Comparison of ENCODE assay signal across 8 cellular contexts in the genomic region with DNA sequence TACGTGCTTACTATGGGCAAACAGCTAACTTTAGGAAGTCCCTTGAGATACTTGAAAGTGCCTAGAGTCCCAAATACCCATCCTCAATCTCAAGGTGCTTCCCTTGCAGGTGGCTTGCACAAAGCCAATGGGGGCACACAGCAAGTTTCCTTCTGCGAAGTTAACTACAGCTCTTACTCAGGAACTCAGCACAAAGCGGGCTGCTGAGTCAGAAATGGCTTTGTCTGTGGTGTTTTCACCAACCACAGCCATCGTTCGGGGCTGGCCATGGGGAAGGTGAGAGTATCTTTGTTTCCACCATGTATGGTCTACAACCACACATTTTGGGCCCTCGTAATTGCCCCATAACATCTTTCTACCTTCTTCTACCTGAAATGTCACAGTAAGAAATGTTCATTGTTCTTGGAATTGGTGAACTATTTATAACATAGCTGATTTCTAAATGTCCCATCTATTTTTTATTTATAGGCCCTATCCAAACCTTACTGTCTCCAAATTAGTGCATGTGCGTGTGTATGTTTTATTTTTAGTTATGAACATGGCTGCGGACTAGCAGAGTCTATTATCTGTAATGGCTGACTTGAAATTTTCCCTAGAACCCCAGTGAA. TPM values are rescaled to one million over a fixed set of nuclear protein-coding genes. Genes with fewer than 3 reads are reported as not detected.
DNase-seq lines count a peak whose midpoint lies in the region; ATAC-seq and TF ChIP-seq lines count a peak whose summit lies in the region.

No MANE protein-coding gene starts in this region.

- no peak overlapping the region for H3K9ac ChIP-seq in SK-N-SH

- POLR2A ChIA-PET in SK-N-SH (lab: Yijun Ruan, JAX) = no interaction called here

- H3K4me3 ChIP-seq in SJCRH30 (no peak overlapping the region), SK-N-SH (ENCODE audit: low read depth in 2 of 2, low read length in 1 of 2) (no peak overlapping the region)

- no peaks in the 10 kb centered on the region for H3K79me2 ChIP-seq in SK-N-SH (ENCODE audit: insufficient read depth)

- CTCF ChIA-PET in SK-N-SH (lab: Yijun Ruan, JAX) = interaction anchor here (1.0 to 2.9 kb wide), 7 partner anchors 9 to 401 kb away, joined by 3 to 14 read pairs (median 6); no protein-coding TSS in a partner anchor

- no peaks in the 10 kb centered on the region for H3K9me3 ChIP-seq in SJCRH30 (replicated peaks)
- H3K9me3 ChIP-seq in SK-N-SH = no peaks in the 10 kb centered on the region

- no peak overlapping the region for H2AFZ ChIP-seq in SK-N-SH (ENCODE audit: low read depth)

- H4K20me1 ChIP-seq in SK-N-SH (ENCODE audit: insufficient read depth) = no peaks in the 10 kb centered on the region

- H3K27me3 ChIP-seq in SJCRH30 (no peaks in the 10 kb centered on the region), SK-N-SH (ENCODE audit: insufficient read depth) (peaks cover 10% of the 10 kb centered on the region; the same call in 1 of the 2 replicates)

- no peak for TF ChIP-seq RAD21 in SK-N-SH (IDR thresholded peaks at IDR 0.05; ENCODE audit: low read length)

- H3F3A ChIP-seq in SK-N-SH (replicated peaks; ENCODE audit: insufficient read depth) = no peaks in the 10 kb centered on the region

- 10% methylated on average over 8 of the region's 8 CpGs for WGBS in SK-N-SH (ENCODE audit: low lambda C conversion rate)

- H3K27ac ChIP-seq in SJCRH30 = no peak overlapping the region
- no peak overlapping the region for H3K27ac ChIP-seq in SK-N-SH (ENCODE audit: low read depth in 2 of 2, low read length in 1 of 2)

- no peak for TF ChIP-seq CTCF in SK-N-SH (IDR thresholded peaks at IDR 0.05)

- H3K9me2 ChIP-seq in SK-N-SH = no peaks in the 10 kb centered on the region

- peaks cover 7% of the 10 kb centered on the region; the same call in 1 of the 2 replicates for H3K4me1 ChIP-seq in SJCRH30
- no peaks in the 10 kb centered on the region for H3K4me1 ChIP-seq in SK-N-SH (ENCODE audit: control insufficient read depth in 1 of 2, insufficient read depth in 2 of 2, low read depth in 1 of 2, low read length in 1 of 2)

- peak; percentile 86 for DNase-seq in activated CD4-positive, alpha-beta T cell treated with anti-CD3 and anti-CD28 coated beads for 48 hours
- peak; percentile 9 to 23 for DNase-seq in stimulated activated CD4-positive, alpha-beta T cell treated with anti-CD3 and anti-CD28 coated beads, Interleukin-1b, Interleukin-23, amount 100 ng/mL, for 4 hours (ENCODE audit: low read depth in 2 of 2)
- DNase-seq in mucosa of gallbladder (ENCODE audit: low spot score) = no peak
- DNase-seq in SJCRH30 = no peak
- no peak for DNase-seq in DMS114 treated with DMSO at 0.1 percent for 48 hours (lab: John Stamatoyannopoulos, UW; ENCODE audit: unreplicated experiment)
- no peak for DNase-seq in SK-N-SH

- no peak for TF ChIP-seq EP300 in SK-N-SH (IDR thresholded peaks at IDR 0.05; ENCODE audit: borderline replicate concordance in 1 of 2, low read depth in 1 of 2, low read length in 1 of 2)

- no peaks in the 10 kb centered on the region for H3K36me3 ChIP-seq in SJCRH30
- no peaks in the 10 kb centered on the region for H3K36me3 ChIP-seq in SK-N-SH (replicated peaks in 1 of 2; ENCODE audit: control insufficient read depth in 1 of 2, insufficient read depth in 2 of 2, low read length in 1 of 2)

- no peak overlapping the region for H3K4me2 ChIP-seq in SK-N-SH

- ATAC-seq in GM18867 (IDR thresholded peaks at IDR 0.05; ENCODE audit: unreplicated experiment) = peak; percentile 75
- ATAC-seq in HG02840 (IDR thresholded peaks at IDR 0.05; ENCODE audit: low FRiP score, unreplicated experiment) = peak; percentile 54

TF ChIP-seq in SK-N-SH, 30 proteins besides CTCF, POLR2A, EP300 and RAD21:
- TF ChIP-seq GABPA (IDR thresholded peaks at IDR 0.05; ENCODE audit: low read depth) = no peak
- no peak for TF ChIP-seq RCOR1 (IDR thresholded peaks at IDR 0.05; ENCODE audit: low read length)
- TF ChIP-seq, protein P1, sequence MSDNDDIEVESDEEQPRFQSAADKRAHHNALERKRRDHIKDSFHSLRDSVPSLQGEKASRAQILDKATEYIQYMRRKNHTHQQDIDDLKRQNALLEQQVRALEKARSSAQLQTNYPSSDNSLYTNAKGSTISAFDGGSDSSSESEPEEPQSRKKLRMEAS (IDR thresholded peaks at IDR 0.05; ENCODE audit: low read depth) = no peak
- TF ChIP-seq SMC3 (IDR thresholded peaks at IDR 0.05; ENCODE audit: low read depth, low read length) = no peak
- TF ChIP-seq, protein P2, sequence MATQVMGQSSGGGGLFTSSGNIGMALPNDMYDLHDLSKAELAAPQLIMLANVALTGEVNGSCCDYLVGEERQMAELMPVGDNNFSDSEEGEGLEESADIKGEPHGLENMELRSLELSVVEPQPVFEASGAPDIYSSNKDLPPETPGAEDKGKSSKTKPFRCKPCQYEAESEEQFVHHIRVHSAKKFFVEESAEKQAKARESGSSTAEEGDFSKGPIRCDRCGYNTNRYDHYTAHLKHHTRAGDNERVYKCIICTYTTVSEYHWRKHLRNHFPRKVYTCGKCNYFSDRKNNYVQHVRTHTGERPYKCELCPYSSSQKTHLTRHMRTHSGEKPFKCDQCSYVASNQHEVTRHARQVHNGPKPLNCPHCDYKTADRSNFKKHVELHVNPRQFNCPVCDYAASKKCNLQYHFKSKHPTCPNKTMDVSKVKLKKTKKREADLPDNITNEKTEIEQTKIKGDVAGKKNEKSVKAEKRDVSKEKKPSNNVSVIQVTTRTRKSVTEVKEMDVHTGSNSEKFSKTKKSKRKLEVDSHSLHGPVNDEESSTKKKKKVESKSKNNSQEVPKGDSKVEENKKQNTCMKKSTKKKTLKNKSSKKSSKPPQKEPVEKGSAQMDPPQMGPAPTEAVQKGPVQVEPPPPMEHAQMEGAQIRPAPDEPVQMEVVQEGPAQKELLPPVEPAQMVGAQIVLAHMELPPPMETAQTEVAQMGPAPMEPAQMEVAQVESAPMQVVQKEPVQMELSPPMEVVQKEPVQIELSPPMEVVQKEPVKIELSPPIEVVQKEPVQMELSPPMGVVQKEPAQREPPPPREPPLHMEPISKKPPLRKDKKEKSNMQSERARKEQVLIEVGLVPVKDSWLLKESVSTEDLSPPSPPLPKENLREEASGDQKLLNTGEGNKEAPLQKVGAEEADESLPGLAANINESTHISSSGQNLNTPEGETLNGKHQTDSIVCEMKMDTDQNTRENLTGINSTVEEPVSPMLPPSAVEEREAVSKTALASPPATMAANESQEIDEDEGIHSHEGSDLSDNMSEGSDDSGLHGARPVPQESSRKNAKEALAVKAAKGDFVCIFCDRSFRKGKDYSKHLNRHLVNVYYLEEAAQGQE (IDR thresholded peaks at IDR 0.05; ENCODE audit: low read depth, low read length) = no peak
- TF ChIP-seq SIN3A (IDR thresholded peaks at IDR 0.05; ENCODE audit: borderline replicate concordance, low read depth, low read length) = no peak
- no peak for TF ChIP-seq EZH2phosphoT487 (IDR thresholded peaks at IDR 0.05; ENCODE audit: borderline replicate concordance, low read depth)
- no peak for TF ChIP-seq NRF1 (IDR thresholded peaks at IDR 0.05; ENCODE audit: low read depth, low read length)
- TF ChIP-seq POLR2AphosphoS5 (IDR thresholded peaks at IDR 0.05; ENCODE audit: low read depth, low read length) = no peak

RNA-seq across cellular contexts. Expression of a gene that starts 13.9 kb away (rescaled TPM):
- 6.8 TPM for total RNA-seq in mucosa of gallbladder
- 0.23 TPM in 1 of 2 replicates, not detected in the other for total RNA-seq in SJCRH30 (2014; rRNA removed; shearing (Covaris generic))
- polyA plus RNA-seq in SK-N-SH (2012; rRNA removed) = 19.1 and 34.8 TPM in 2 replicates
- polyA plus RNA-seq in SK-N-SH (2012; cell fraction: cytosol; rRNA removed) = 18.8 and 24.3 TPM in 2 replicates
- polyA plus RNA-seq in SK-N-SH (2012; cell fraction: nucleus; rRNA removed) = 23.4 and 52.1 TPM in 2 replicates

RNA-seq across cellular contexts. Expression of a gene that starts 36.0 kb away (rescaled TPM):
- total RNA-seq in mucosa of gallbladder = 2.2 TPM
- total RNA-seq in SJCRH30 (2014; rRNA removed; shearing (Covaris generic)) = not detected in 2 replicates
- polyA plus RNA-seq in SK-N-SH (2012; rRNA removed) = not detected in 2 replicates
- polyA plus RNA-seq in SK-N-SH (2012; cell fraction: cytosol; rRNA removed) = not detected in 2 replicates
- not detected in 2 replicates for polyA plus RNA-seq in SK-N-SH (2012; cell fraction: nucleus; rRNA removed)

RNA-seq across cellular contexts. Expression of a gene that starts 49.1 kb away (rescaled TPM):
- total RNA-seq in mucosa of gallbladder = 34.0 TPM
- 47.7 and 63.1 TPM in 2 replicates for total RNA-seq in SJCRH30 (2014; rRNA removed; shearing (Covaris generic))
- polyA plus RNA-seq in SK-N-SH (2012; rRNA removed) = 24.5 and 33.3 TPM in 2 replicates
- 18.4 and 25.4 TPM in 2 replicates for polyA plus RNA-seq in SK-N-SH (2012; cell fraction: cytosol; rRNA removed)
- 73.1 and 111 TPM in 2 replicates for polyA plus RNA-seq in SK-N-SH (2012; cell fraction: nucleus; rRNA removed)

Comparison
In these comparisons a context has a peak if more than half of its experiments do, and no peak if none do; other contexts are left out.
1. DNase-seq: peak in activated CD4-positive, alpha-beta T cell treated with anti-CD3 and anti-CD28 coated beads for 48 hours (single experiment) and stimulated activated CD4-positive, alpha-beta T cell treated with anti-CD3 and anti-CD28 coated beads, Interleukin-1b, Interleukin-23, amount 100 ng/mL, for 4 hours (2 of 2); none in mucosa of gallbladder (single experiment), SJCRH30 (0 of 2), DMS114 treated with DMSO at 0.1 percent for 48 hours (single experiment) and SK-N-SH (single experiment).